ENCODE assay signal across 8 cellular contexts in the genomic region with DNA sequence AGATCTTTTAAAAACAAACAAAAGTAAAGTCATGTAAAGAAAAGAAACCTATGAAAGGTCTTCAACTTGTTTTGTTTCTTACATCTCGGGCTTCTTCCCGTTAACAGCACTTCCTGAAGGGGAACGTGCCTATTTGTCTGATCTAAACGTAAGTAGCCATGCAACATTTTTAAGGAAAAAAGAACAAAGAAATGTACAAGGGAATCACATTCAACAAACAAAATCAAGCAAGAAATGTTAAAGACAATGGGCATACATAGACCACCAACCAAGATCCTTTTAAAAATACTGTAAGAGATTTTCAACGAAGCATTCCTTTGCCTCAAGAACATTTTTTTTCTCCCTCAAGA.
DNase-seq lines count a peak whose midpoint lies in the region; ATAC-seq and TF ChIP-seq lines count a peak whose summit lies in the region.

No MANE protein-coding gene starts in this region.

- H3K23ac ChIP-seq in H9 (ENCODE audit: insufficient read length, low read depth, low read length) = no peak overlapping the region

- H3K4me3 Mint-ChIP-seq in activated T-helper 2 cell treated with anti-CD3 and anti-CD28 coated beads, Interferon-gamma antibody, Interleukin-2, Interleukin-4, amounts not matched to agents 10 μg/mL and 5 μg/mL and 100 μg/mL, durations not matched to agents 14 hours and 24 hours and 36 hours (ENCODE audit: low read depth) = peak overlapping the region; percentile 62
- H3K4me3 Mint-ChIP-seq in H9 = no peak overlapping the region

- no peak overlapping the region for H2BK5ac ChIP-seq in H9 (ENCODE audit: insufficient read length, low read length)

- peak overlapping the region; percentile 31 to 33 for H3K4me3 ChIP-seq in right atrium auricular region
- peak overlapping the region; percentile 70 to 94 for H3K4me3 ChIP-seq in aorta (ENCODE audit: low read length in 2 of 2)

- H3K36me3 ChIP-seq in right atrium auricular region (no peaks in the 10 kb centered on the region), aorta (ENCODE audit: control insufficient read depth in 1 of 2, insufficient read depth in 2 of 2, low read length in 1 of 2) (no peaks in the 10 kb centered on the region)

- no peak overlapping the region for H4K91ac ChIP-seq in H9 (ENCODE audit: insufficient read length, low read depth, low read length)

- H3K4me2 ChIP-seq in H9 (ENCODE audit: insufficient read depth, insufficient read length, low read length) = no peak overlapping the region

- ATAC-seq in aorta (ENCODE audit: low FRiP score) = no peak
- no peak for ATAC-seq in GM21447 (IDR thresholded peaks at IDR 0.05; ENCODE audit: unreplicated experiment)
- no peak for ATAC-seq in HG03378 (IDR thresholded peaks at IDR 0.05; ENCODE audit: unreplicated experiment)

- no peak overlapping the region for H3K4ac ChIP-seq in H9 (ENCODE audit: low read depth, low read length)

- H3K36me3 Mint-ChIP-seq in activated T-helper 2 cell treated with anti-CD3 and anti-CD28 coated beads, Interferon-gamma antibody, Interleukin-2, Interleukin-4, amounts not matched to agents 10 μg/mL and 5 μg/mL and 100 μg/mL, durations not matched to agents 14 hours and 24 hours and 36 hours (ENCODE audit: low read depth) = no peaks in the 10 kb centered on the region
- no peaks in the 10 kb centered on the region for H3K36me3 Mint-ChIP-seq in H9 (ENCODE audit: insufficient read depth in 1 of 3, low read depth in 3 of 3)

- no peak overlapping the region for H4K5ac ChIP-seq in H9 (ENCODE audit: insufficient read length, low read depth, low read length)

- no peak overlapping the region for H2BK12ac ChIP-seq in H9 (ENCODE audit: insufficient read length, low read depth, low read length)

- H2BK20ac ChIP-seq in H9 (ENCODE audit: low read depth, low read length, poor library complexity, severe bottlenecking) = no peak overlapping the region

- H4K20me1 ChIP-seq in H9 (ENCODE audit: control insufficient read depth, insufficient read depth, insufficient read length) = no peaks in the 10 kb centered on the region

- no peak overlapping the region for H3K18ac ChIP-seq in H9 (ENCODE audit: insufficient read length, low read depth, low read length)

- H3K27ac Mint-ChIP-seq in activated T-helper 2 cell treated with anti-CD3 and anti-CD28 coated beads, Interferon-gamma antibody, Interleukin-2, Interleukin-4, amounts not matched to agents 10 μg/mL and 5 μg/mL and 100 μg/mL, durations not matched to agents 14 hours and 24 hours and 36 hours = peak overlapping the region; percentile 35
- H3K27ac Mint-ChIP-seq in H9 = no peak overlapping the region; a peak in 2 of 7 replicates

- DNase-seq in right atrium auricular region (ENCODE audit: low spot score) (no peak), cardiac septum (ENCODE audit: low spot score) (no peak), left kidney (ENCODE audit: low read depth, low spot score) (peak; percentile 58), aorta (no peak), H9 (no peak)
- no peak for DNase-seq in activated T-helper 2 cell treated with anti-CD3 and anti-CD28 coated beads, Interferon-gamma antibody, Interleukin-2, Interleukin-4, amounts not matched to agents 10 μg/mL and 5 μg/mL and 100 μg/mL, durations not matched to agents 14 hours and 24 hours and 36 hours (ENCODE audit: low spot score)

- no peak overlapping the region for H4K8ac ChIP-seq in H9 (replicated peaks; ENCODE audit: insufficient read length, low read depth, low read length)

- no peak overlapping the region for H3K56ac ChIP-seq in H9 (ENCODE audit: insufficient read length, low read depth, low read length)

- H3T11ph ChIP-seq in H9 (ENCODE audit: low read length) = no peak overlapping the region

- H3K9ac ChIP-seq in H9 (ENCODE audit: extremely low read depth, insufficient read length, low read length) = no peak overlapping the region

- H2BK15ac ChIP-seq in H9 (ENCODE audit: low read depth, low read length) = no peak overlapping the region

- intact Hi-C loops in cardiac septum (cut with DNase I) (no loop called here), aorta (cut with DNase I) (no loop called here)
- intact Hi-C loops in activated T-helper 2 cell treated with anti-CD3 and anti-CD28 coated beads, Interferon-gamma antibody, Interleukin-2, Interleukin-4, amounts not matched to agents 10 μg/mL and 5 μg/mL and 100 μg/mL, durations not matched to agents 14 hours and 24 hours and 36 hours (cut with micrococcal nuclease) = no loop called here

- H2AFZ ChIP-seq in H9 (ENCODE audit: low read length) = no peak overlapping the region

- H2BK120ac ChIP-seq in H9 (ENCODE audit: low read depth, low read length, poor library complexity, severe bottlenecking) = no peak overlapping the region

- H3K79me2 ChIP-seq in H9 (ENCODE audit: insufficient read depth, low read length) = no peaks in the 10 kb centered on the region

- H2AK5ac ChIP-seq in H9 (ENCODE audit: insufficient read length, low read length) = no peak overlapping the region

- peaks cover 0 to 9% of the 10 kb centered on the region in 2 donors for H3K4me1 ChIP-seq in right atrium auricular region
- no peaks in the 10 kb centered on the region for H3K4me1 ChIP-seq in aorta (ENCODE audit: control insufficient read depth in 1 of 2, insufficient read depth in 2 of 2, low read length in 2 of 2)
- no peaks in the 10 kb centered on the region for H3K4me1 ChIP-seq in H9 (ENCODE audit: insufficient read depth, low read length)

- H3K27ac ChIP-seq in right atrium auricular region (peak overlapping the region in 1 of 2 donors; percentile 4), aorta (ENCODE audit: low read depth in 1 of 2, low read length in 2 of 2) (no peak overlapping the region), H9 (ENCODE audit: insufficient read length, low read depth, low read length) (no peak overlapping the region)

- H3K9me3 Mint-ChIP-seq in activated T-helper 2 cell treated with anti-CD3 and anti-CD28 coated beads, Interferon-gamma antibody, Interleukin-2, Interleukin-4, amounts not matched to agents 10 μg/mL and 5 μg/mL and 100 μg/mL, durations not matched to agents 14 hours and 24 hours and 36 hours = no peaks in the 10 kb centered on the region
- no peaks in the 10 kb centered on the region for H3K9me3 Mint-ChIP-seq in H9

- H3K27me3 ChIP-seq in right atrium auricular region (no peaks in the 10 kb centered on the region), aorta (ENCODE audit: control insufficient read depth in 1 of 2, insufficient read depth in 2 of 2, low read length in 1 of 2) (no peaks in the 10 kb centered on the region), H9 (ENCODE audit: insufficient read depth, low read length) (no peaks in the 10 kb centered on the region)

- TF ChIP-seq CTCF in right atrium auricular region (IDR thresholded peaks at IDR 0.05) (no peak), H9 (conservative IDR thresholded peaks at IDR 0.05) (no peak)

- H3K14ac ChIP-seq in H9 (ENCODE audit: insufficient read depth, low read length) = no peak overlapping the region

- H3K4me1 Mint-ChIP-seq in activated T-helper 2 cell treated with anti-CD3 and anti-CD28 coated beads, Interferon-gamma antibody, Interleukin-2, Interleukin-4, amounts not matched to agents 10 μg/mL and 5 μg/mL and 100 μg/mL, durations not matched to agents 14 hours and 24 hours and 36 hours (ENCODE audit: low read depth) = peaks cover 9% of the 10 kb centered on the region
- H3K4me1 Mint-ChIP-seq in H9 = peaks cover 15 to 18% of the 10 kb centered on the region in 2 experiments

- no peaks in the 10 kb centered on the region for H3K23me2 ChIP-seq in H9 (ENCODE audit: insufficient read length, low read depth, low read length, poor library complexity, severe bottlenecking)

- no peaks in the 10 kb centered on the region for H3K79me1 ChIP-seq in H9 (ENCODE audit: insufficient read depth, low read depth, low read length, poor library complexity, severe bottlenecking)

- peaks cover under 1% of the 10 kb centered on the region for H3K27me3 Mint-ChIP-seq in activated T-helper 2 cell treated with anti-CD3 and anti-CD28 coated beads, Interferon-gamma antibody, Interleukin-2, Interleukin-4, amounts not matched to agents 10 μg/mL and 5 μg/mL and 100 μg/mL, durations not matched to agents 14 hours and 24 hours and 36 hours (ENCODE audit: low read depth)
- H3K27me3 Mint-ChIP-seq in H9 (ENCODE audit: low read depth) = no peaks in the 10 kb centered on the region

- H3K9me3 ChIP-seq in right atrium auricular region (no peaks in the 10 kb centered on the region), aorta (ENCODE audit: control insufficient read depth, low read length) (no peaks in the 10 kb centered on the region), H9 (ENCODE audit: control insufficient read depth, low read depth, low read length) (no peaks in the 10 kb centered on the region)

- WGBS in aorta, 2 donors = 3 to 5% methylated on average over 5 of the region's 5 CpGs
- WGBS in H9 (ENCODE audit: extremely low coverage, insufficient read length, low lambda C conversion rate) = no CpG with 5 or more reads among the region's 5 CpGs
